Comparison of ENCODE assay signal across 8 cellular contexts in the genomic region with DNA sequence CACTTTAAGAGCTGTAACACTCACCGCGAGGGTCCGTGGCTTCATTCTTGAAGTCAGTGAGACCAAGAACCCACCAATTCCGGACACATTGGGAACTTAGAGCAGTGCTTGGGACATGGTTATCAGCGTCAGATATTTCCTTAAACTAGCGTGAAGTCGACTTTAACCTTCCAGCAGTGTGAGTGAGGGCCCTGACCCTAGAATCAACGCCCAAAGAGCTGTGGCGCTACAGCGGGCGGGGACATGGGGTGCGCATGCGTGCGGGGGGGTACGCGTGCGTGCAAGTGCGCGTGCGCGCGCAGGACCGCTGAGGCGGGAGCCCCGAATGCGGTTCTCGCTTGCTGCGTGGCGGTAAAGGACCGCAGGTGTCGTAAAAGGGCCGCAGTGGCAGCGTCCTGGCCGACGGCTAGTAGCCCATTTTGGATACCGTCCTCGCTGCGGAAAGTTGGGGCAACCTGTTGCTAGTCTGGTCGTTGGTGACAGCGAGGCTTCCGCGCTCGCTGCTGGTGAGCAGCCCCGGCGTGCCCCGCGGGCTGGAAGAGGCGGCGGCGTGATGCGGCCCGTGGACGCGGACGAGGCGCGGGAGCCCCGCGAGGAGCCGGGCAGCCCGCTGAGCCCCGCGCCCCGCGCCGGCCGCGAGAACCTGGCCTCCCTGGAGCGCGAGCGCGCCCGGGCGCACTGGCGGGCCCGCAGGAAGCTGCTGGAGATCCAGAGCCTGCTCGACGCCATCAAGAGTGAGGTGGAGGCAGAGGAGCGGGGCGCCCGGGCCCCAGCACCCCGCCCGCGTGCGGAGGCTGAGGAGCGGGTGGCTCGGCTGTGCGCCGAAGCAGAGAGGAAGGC. TPM values are rescaled to one million over a fixed set of nuclear protein-coding genes. Genes with fewer than 3 reads are reported as not detected.
DNase-seq lines count a peak whose midpoint lies in the region; ATAC-seq, FAIRE-seq and TF ChIP-seq lines count a peak whose summit lies in the region.

No MANE protein-coding gene starts in this region.

- H3K36me3 ChIP-seq in astrocyte (ENCODE audit: insufficient read depth, low read length) (no peaks in the 10 kb centered on the region), hepatocyte (replicated peaks; ENCODE audit: insufficient read depth, low read depth) (no peaks in the 10 kb centered on the region), rectal smooth muscle tissue (ENCODE audit: control insufficient read depth, insufficient read depth, low read length) (peaks cover 6% of the 10 kb centered on the region)

- TF ChIP-seq CTCF in astrocyte (IDR thresholded peaks at IDR 0.05; ENCODE audit: insufficient read depth, low read depth, low read length) (no peak), hepatocyte (IDR thresholded peaks at IDR 0.05; ENCODE audit: poor library complexity) (no peak)

- H3K9me3 Mint-ChIP-seq in astrocyte (ENCODE audit: unreplicated experiment): peaks cover 2% of the 10 kb centered on the region

- TF ChIP-seq POLR2A in GM12892 (IDR thresholded peaks at IDR 0.05; ENCODE audit: low read depth, low read length): peak; percentile 87

- peak overlapping the region; percentile 81 for H3K27ac Mint-ChIP-seq in astrocyte (ENCODE audit: unreplicated experiment)

- H3K4me1 Mint-ChIP-seq in astrocyte (ENCODE audit: low read depth, unreplicated experiment): peaks cover 22% of the 10 kb centered on the region

- H3K9me3 ChIP-seq in astrocyte (ENCODE audit: insufficient read depth, low read depth, low read length) (no peaks in the 10 kb centered on the region), hepatocyte (ENCODE audit: low read depth) (no peaks in the 10 kb centered on the region)

- H3K4me1 ChIP-seq in astrocyte (ENCODE audit: insufficient read depth, low read length) (peaks cover 27% of the 10 kb centered on the region), hepatocyte (ENCODE audit: insufficient read depth) (peaks cover 14% of the 10 kb centered on the region), rectal smooth muscle tissue (ENCODE audit: control insufficient read depth, insufficient read depth, low read length) (peaks cover 20% of the 10 kb centered on the region)

- H3K4me3 Mint-ChIP-seq in astrocyte (ENCODE audit: unreplicated experiment): peak overlapping the region; percentile 91

- H3K9ac ChIP-seq in astrocyte (ENCODE audit: low read length) (peak overlapping the region; percentile 75), rectal smooth muscle tissue (ENCODE audit: low read length) (peak overlapping the region; percentile 71)

- 7% methylated on average over 50 of the region's 89 CpGs for WGBS in hepatocyte (ENCODE audit: low lambda C conversion rate, missing lambda C conversion rate)

- peak; percentile 75 for ATAC-seq in HG02763 (IDR thresholded peaks at IDR 0.05; ENCODE audit: unreplicated experiment)

- H3K79me2 ChIP-seq in astrocyte (ENCODE audit: insufficient read depth, low read length) (peaks cover 35% of the 10 kb centered on the region), hepatocyte (peaks cover 22% of the 10 kb centered on the region)

- H4K20me1 ChIP-seq in astrocyte (ENCODE audit: insufficient read depth, low read length) (peaks cover 37% of the 10 kb centered on the region), hepatocyte (ENCODE audit: insufficient read depth, poor library complexity, severe bottlenecking) (peaks cover 4% of the 10 kb centered on the region)

- H3K36me3 Mint-ChIP-seq in astrocyte (ENCODE audit: low read depth, unreplicated experiment): peaks cover 17% of the 10 kb centered on the region

- H3K4me2 ChIP-seq in astrocyte (ENCODE audit: low read length) (peak overlapping the region; percentile 97), hepatocyte (peak overlapping the region; percentile 98)

- FAIRE-seq in GM12892 (lab: Jason Lieb, UNC) (peak; percentile 100), astrocyte (lab: Jason Lieb, UNC) (peak; percentile 39)

- H3K27me3 ChIP-seq in astrocyte (ENCODE audit: insufficient read depth, low read length) (no peaks in the 10 kb centered on the region), hepatocyte (no peaks in the 10 kb centered on the region), rectal smooth muscle tissue (ENCODE audit: control insufficient read depth, insufficient read depth, low read length) (no peaks in the 10 kb centered on the region)

- H3K9me2 ChIP-seq in hepatocyte (replicated peaks; ENCODE audit: insufficient read depth): no peaks in the 10 kb centered on the region

- H3K27me3 Mint-ChIP-seq in astrocyte (ENCODE audit: low read depth, unreplicated experiment): no peaks in the 10 kb centered on the region

- H3K27ac ChIP-seq in astrocyte (ENCODE audit: low read depth, low read length): peak overlapping the region; percentile 12
- peak overlapping the region; percentile 88 for H3K27ac ChIP-seq in hepatocyte
- peak overlapping the region; percentile 88 for H3K27ac ChIP-seq in rectal smooth muscle tissue (ENCODE audit: low read depth, low read length)

- H2AFZ ChIP-seq in astrocyte (ENCODE audit: low read depth, low read length) (peak overlapping the region; percentile 96), hepatocyte (peak overlapping the region; percentile 82)

- peak overlapping the region; percentile 78 for H3K4me3 ChIP-seq in astrocyte (ENCODE audit: insufficient read depth, low read depth, low read length)
- peak overlapping the region; percentile 85 for H3K4me3 ChIP-seq in hepatocyte
- peak overlapping the region; percentile 63 for H3K4me3 ChIP-seq in rectal smooth muscle tissue (ENCODE audit: low read length)

- DNase-seq in GM12892 (ENCODE audit: insufficient read length) (peak; percentile 92), NCI-H146 (lab: John Stamatoyannopoulos, UW) (peak; percentile 96), T-helper 2 cell (peak; percentile 88 to 99 (median 94)), astrocyte (ENCODE audit: low read depth) (peak; percentile 96), hepatocyte (ENCODE audit: low spot score) (peak; percentile 97), NCI-H1694 (lab: John Stamatoyannopoulos, UW) (no peak)

RNA-seq across cellular contexts. Expression of a gene that starts 19.8 kb away (rescaled TPM):
- polyA plus RNA-seq in GM12892 (2012; ENCODE audit: missing spikeins): not detected
- total RNA-seq in astrocyte: not detected in 2 replicates
- 9.2 and 36.6 TPM in 2 replicates for total RNA-seq in hepatocyte
- 51.6 and 99.1 TPM in 2 replicates for polyA plus RNA-seq in hepatocyte

RNA-seq across cellular contexts. Expression of a gene that starts 33.4 kb away (rescaled TPM):
- 70.4 TPM for polyA plus RNA-seq in GM12892 (2012; ENCODE audit: missing spikeins)
- total RNA-seq in astrocyte (258 and 278 TPM in 2 replicates), hepatocyte (221 and 238 TPM in 2 replicates)
- polyA plus RNA-seq in hepatocyte: 225 and 256 TPM in 2 replicates

RNA-seq across cellular contexts. Expression of a gene that starts 35.8 kb away (rescaled TPM):
- 46.8 TPM for polyA plus RNA-seq in GM12892 (2012; ENCODE audit: missing spikeins)
- 33.2 and 36.8 TPM in 2 replicates for total RNA-seq in astrocyte
- 84.9 and 86.4 TPM in 2 replicates for total RNA-seq in hepatocyte
- 55.1 and 60.8 TPM in 2 replicates for polyA plus RNA-seq in hepatocyte

RNA-seq across cellular contexts. Expression of a gene that starts 42.1 kb away (rescaled TPM):
- 8.6 TPM for polyA plus RNA-seq in GM12892 (2012; ENCODE audit: missing spikeins)
- 20.9 and 21.2 TPM in 2 replicates for total RNA-seq in astrocyte
- 29.4 and 33.3 TPM in 2 replicates for total RNA-seq in hepatocyte
- 50.1 and 60.0 TPM in 2 replicates for polyA plus RNA-seq in hepatocyte

Comparison
In these comparisons a context has a peak if more than half of its experiments do, and no peak if none do; other contexts are left out.
1. H3K27ac ChIP-seq: peak in every context shown above with its lines; median percentile 88 in hepatocyte; 88 in rectal smooth muscle tissue; 12 in astrocyte.